19 cellular contexts compared by ENCODE assay signal in genomic region chrX:10142041-10142589, GRCh38.
"Had no signal": no experiment of that assay in that cellular context is flagged by ENCODE, and none has a peak within 500 bp of the region (broad histone marks: within the 10 kb centered on the region; RNA-seq: fewer than 3 reads in every experiment).

No MANE protein-coding gene starts in this region.

- H3K9me3 Mint-ChIP-seq: immature natural killer cell had no signal

- H3K36me3 ChIP-seq: prostate gland, uterus had no signal

- H3K4me1 ChIP-seq: esophagus squamous epithelium, gastroesophageal sphincter, left ventricle myocardium inferior, parathyroid adenoma, prostate gland, right lobe of liver, stomach, uterus had no signal

- H3K27me3 Mint-ChIP-seq: naive B cell had no signal

- H3K27ac ChIP-seq: esophagus squamous epithelium, gastroesophageal sphincter, left ventricle myocardium inferior, parathyroid adenoma, prostate gland, right lobe of liver, stomach, uterus had no signal

- H3K4me3 Mint-ChIP-seq: immature natural killer cell, nephron had no signal

- H3K9me3 ChIP-seq: esophagus squamous epithelium, gastroesophageal sphincter, left ventricle myocardium inferior, prostate gland, right lobe of liver, uterus had no signal

- DNase-seq: esophagus squamous epithelium; foreskin fibroblast; glutamatergic neuron; immature natural killer cell; left cardiac atrium; left ventricle myocardium inferior; mesendoderm; naive B cell; occipital lobe; retina; right lobe of liver; stimulated activated naive CD4-positive, alpha-beta T cell; stomach; trophoblast cell; uterus had no signal

- H3K4me3 ChIP-seq: esophagus squamous epithelium, gastroesophageal sphincter, left ventricle myocardium inferior, prostate gland, right lobe of liver, stomach, uterus had no signal

- H3K4me1 Mint-ChIP-seq: immature natural killer cell had no signal

- H3K27me3 ChIP-seq: esophagus squamous epithelium, gastroesophageal sphincter, right lobe of liver, stomach, uterus had no signal

- H3K27ac Mint-ChIP-seq: immature natural killer cell, nephron had no signal
